In the genomic region with DNA sequence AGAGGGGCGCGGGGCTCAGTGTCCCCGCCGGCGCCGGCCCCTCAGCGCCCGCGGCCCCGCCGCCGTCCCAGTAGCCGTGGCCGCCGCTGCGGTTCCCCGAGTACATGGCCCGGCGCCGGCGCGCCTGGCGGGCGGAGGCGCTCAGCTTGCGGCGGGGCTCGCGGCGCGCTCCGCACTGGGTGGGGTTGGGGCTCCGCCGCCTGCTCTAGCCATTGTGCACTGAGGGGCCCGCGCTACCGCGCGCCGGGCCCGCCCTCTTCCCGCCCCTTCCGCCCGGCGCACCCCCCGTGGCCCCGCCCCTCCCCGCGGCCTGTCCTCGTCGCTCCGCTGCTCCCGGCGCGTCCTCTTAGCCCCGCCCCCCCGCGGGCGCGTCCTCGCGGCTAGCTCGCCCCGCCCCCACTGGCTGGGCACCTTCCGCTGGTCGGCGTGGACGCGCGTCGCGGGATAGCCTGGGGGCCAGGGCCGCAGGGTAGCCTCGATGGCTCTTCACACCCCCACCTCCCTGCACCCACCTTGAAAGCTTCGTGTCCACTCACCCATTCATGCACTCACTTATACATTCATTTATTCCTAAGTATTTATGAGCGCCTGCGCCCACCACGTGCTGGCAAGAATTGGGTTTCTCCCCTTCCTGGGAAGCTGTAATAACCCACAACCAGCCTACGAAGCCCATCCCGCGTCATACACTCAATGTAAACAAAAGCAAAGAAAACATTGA, we compare ENCODE assay signal across 8 cellular contexts. TPM values are rescaled to one million over a fixed set of nuclear protein-coding genes. Genes with fewer than 3 reads are reported as not detected.
A peak's percentile ranks its signal among the peaks of the same experiment; 100 is the strongest.
DNase-seq lines count a peak whose midpoint lies in the region; ATAC-seq and TF ChIP-seq lines count a peak whose summit lies in the region.

A gene with protein sequence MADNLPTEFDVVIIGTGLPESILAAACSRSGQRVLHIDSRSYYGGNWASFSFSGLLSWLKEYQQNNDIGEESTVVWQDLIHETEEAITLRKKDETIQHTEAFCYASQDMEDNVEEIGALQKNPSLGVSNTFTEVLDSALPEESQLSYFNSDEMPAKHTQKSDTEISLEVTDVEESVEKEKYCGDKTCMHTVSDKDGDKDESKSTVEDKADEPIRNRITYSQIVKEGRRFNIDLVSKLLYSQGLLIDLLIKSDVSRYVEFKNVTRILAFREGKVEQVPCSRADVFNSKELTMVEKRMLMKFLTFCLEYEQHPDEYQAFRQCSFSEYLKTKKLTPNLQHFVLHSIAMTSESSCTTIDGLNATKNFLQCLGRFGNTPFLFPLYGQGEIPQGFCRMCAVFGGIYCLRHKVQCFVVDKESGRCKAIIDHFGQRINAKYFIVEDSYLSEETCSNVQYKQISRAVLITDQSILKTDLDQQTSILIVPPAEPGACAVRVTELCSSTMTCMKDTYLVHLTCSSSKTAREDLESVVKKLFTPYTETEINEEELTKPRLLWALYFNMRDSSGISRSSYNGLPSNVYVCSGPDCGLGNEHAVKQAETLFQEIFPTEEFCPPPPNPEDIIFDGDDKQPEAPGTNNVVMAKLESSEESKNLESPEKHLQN (minus strand): TSS at position 221 of the 718 bp plus-strand sequence. CDS start 4,603 bp downstream, outside the sequence.
A gene with protein sequence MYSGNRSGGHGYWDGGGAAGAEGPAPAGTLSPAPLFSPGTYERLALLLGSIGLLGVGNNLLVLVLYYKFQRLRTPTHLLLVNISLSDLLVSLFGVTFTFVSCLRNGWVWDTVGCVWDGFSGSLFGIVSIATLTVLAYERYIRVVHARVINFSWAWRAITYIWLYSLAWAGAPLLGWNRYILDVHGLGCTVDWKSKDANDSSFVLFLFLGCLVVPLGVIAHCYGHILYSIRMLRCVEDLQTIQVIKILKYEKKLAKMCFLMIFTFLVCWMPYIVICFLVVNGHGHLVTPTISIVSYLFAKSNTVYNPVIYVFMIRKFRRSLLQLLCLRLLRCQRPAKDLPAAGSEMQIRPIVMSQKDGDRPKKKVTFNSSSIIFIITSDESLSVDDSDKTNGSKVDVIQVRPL (minus strand): TSS at position 221 of the 718 bp plus-strand sequence. CDS start 115 bp downstream, at position 106.

- H3K27me3 ChIP-seq in CD4-positive, CD25-positive, alpha-beta regulatory T cell (ENCODE audit: control insufficient read depth, insufficient read depth, low read length): no peaks in the 10 kb centered on the region

- no peaks in the 10 kb centered on the region for H3K36me3 ChIP-seq in CD4-positive, CD25-positive, alpha-beta regulatory T cell (ENCODE audit: control insufficient read depth, insufficient read depth, low read length)

- no peaks in the 10 kb centered on the region for H3K36me3 Mint-ChIP-seq in CD4-positive, CD25-positive, alpha-beta regulatory T cell
- H3K36me3 Mint-ChIP-seq in activated CD8-positive, alpha-beta T cell treated with anti-CD3 and anti-CD28 coated beads for 36 hours (ENCODE audit: low read depth): peaks cover 26% of the 10 kb centered on the region

- H3K4me1 Mint-ChIP-seq in CD4-positive, CD25-positive, alpha-beta regulatory T cell: peaks cover 16 to 35% (median 30%) of the 10 kb centered on the region in 4 donors
- H3K4me1 Mint-ChIP-seq in activated CD8-positive, alpha-beta T cell treated with anti-CD3 and anti-CD28 coated beads for 36 hours (ENCODE audit: low read depth): peaks cover 45% of the 10 kb centered on the region

- intact Hi-C loops in activated CD8-positive, alpha-beta T cell treated with anti-CD3 and anti-CD28 coated beads for 36 hours (cut with micrococcal nuclease): no loop called here

- H3K4me3 ChIP-seq in CD4-positive, CD25-positive, alpha-beta regulatory T cell (ENCODE audit: low read depth, low read length): peak within 1 kb of the TSS; percentile 83

- peak within 1 kb of the TSS; percentile 72 to 92 (median 89) for H3K27ac Mint-ChIP-seq in CD4-positive, CD25-positive, alpha-beta regulatory T cell
- H3K27ac Mint-ChIP-seq in activated CD8-positive, alpha-beta T cell treated with anti-CD3 and anti-CD28 coated beads for 36 hours: peak within 1 kb of the TSS; percentile 91

- H3K4me3 Mint-ChIP-seq in CD4-positive, CD25-positive, alpha-beta regulatory T cell: peak within 1 kb of the TSS; percentile 87 to 97 (median 94)
- peak within 1 kb of the TSS; percentile 91 for H3K4me3 Mint-ChIP-seq in activated CD8-positive, alpha-beta T cell treated with anti-CD3 and anti-CD28 coated beads for 36 hours

- no peaks in the 10 kb centered on the region for H3K27me3 Mint-ChIP-seq in CD4-positive, CD25-positive, alpha-beta regulatory T cell
- H3K27me3 Mint-ChIP-seq in activated CD8-positive, alpha-beta T cell treated with anti-CD3 and anti-CD28 coated beads for 36 hours: no peaks in the 10 kb centered on the region

- peaks cover 20% of the 10 kb centered on the region for H3K4me1 ChIP-seq in CD4-positive, CD25-positive, alpha-beta regulatory T cell (ENCODE audit: control insufficient read depth, insufficient read depth, low read length, poor library complexity, severe bottlenecking)

- POLR2A ChIA-PET in activated CD8-positive, alpha-beta T cell treated with anti-CD3 and anti-CD28 coated beads for 36 hours (lab: Charles Lee): interaction anchor here (0.6 to 2.8 kb wide), 9 partner anchors 11 to 209 kb away, joined by 3 to 7 read pairs (median 4); a partner anchor contains a TSS

- ATAC-seq in CD4-positive, CD25-positive, alpha-beta regulatory T cell (ENCODE audit: low read depth in 2 of 2): peak; percentile 96 to 97
- ATAC-seq in GM19438 (IDR thresholded peaks at IDR 0.05; ENCODE audit: low read depth, unreplicated experiment): peak; percentile 83
- ATAC-seq in HG03565 (IDR thresholded peaks at IDR 0.05; ENCODE audit: unreplicated experiment): peak; percentile 80
- ATAC-seq in activated CD8-positive, alpha-beta T cell treated with anti-CD3 and anti-CD28 coated beads for 36 hours: peak; percentile 96

- no peak for TF ChIP-seq CTCF in activated CD8-positive, alpha-beta T cell treated with anti-CD3 and anti-CD28 coated beads for 36 hours (IDR thresholded peaks at IDR 0.05)

- H3K9me3 ChIP-seq in CD4-positive, CD25-positive, alpha-beta regulatory T cell (ENCODE audit: control insufficient read depth in 2 of 2, low read length in 2 of 2): no peaks in the 10 kb centered on the region

- CTCF ChIA-PET in activated CD8-positive, alpha-beta T cell treated with anti-CD3 and anti-CD28 coated beads for 36 hours (lab: Charles Lee): interaction anchor here (1.1 kb wide), 1 partner anchor 11 kb away, joined by 4 read pairs; no protein-coding TSS in a partner anchor

- peaks cover 0 to 4% (median 0%) of the 10 kb centered on the region in 7 donors for H3K9me3 Mint-ChIP-seq in CD4-positive, CD25-positive, alpha-beta regulatory T cell
- peaks cover 13% of the 10 kb centered on the region for H3K9me3 Mint-ChIP-seq in activated CD8-positive, alpha-beta T cell treated with anti-CD3 and anti-CD28 coated beads for 36 hours

- peak; percentile 83 to 92 (median 83) for DNase-seq in CD4-positive, CD25-positive, alpha-beta regulatory T cell
- peak; percentile 71 for DNase-seq in NCI-H82 treated with DMSO at 0.1 percent for 48 hours (lab: John Stamatoyannopoulos, UW; ENCODE audit: unreplicated experiment)
- peak; percentile 92 for DNase-seq in activated CD8-positive, alpha-beta T cell treated with anti-CD3 and anti-CD28 coated beads for 36 hours
- DNase-seq in effector CD4-positive, alpha-beta T cell: peak; percentile 79
- DNase-seq in lung microvascular endothelial cell (ENCODE audit: low read depth in 2 of 2): peak; percentile 92 to 94
- DNase-seq in stimulated activated CD4-positive, alpha-beta T cell treated with anti-CD3 and anti-CD28 coated beads, TNF-alpha, amount 100 ng/mL, for 4 hours (ENCODE audit: low read depth in 3 of 3): peak; percentile 87 to 95 (median 89)

- peak within 1 kb of the TSS; percentile 58 for H3K27ac ChIP-seq in CD4-positive, CD25-positive, alpha-beta regulatory T cell (ENCODE audit: insufficient read depth, low read length, poor library complexity, severe bottlenecking)

RNA-seq across cellular contexts. Expression of the first gene that starts in this region (rescaled TPM):
- 5.5 TPM for total RNA-seq in CD4-positive, CD25-positive, alpha-beta regulatory T cell
- polyA plus RNA-seq in CD4-positive, CD25-positive, alpha-beta regulatory T cell: 1 to 10 TPM; 1.2 to 3.8 (median 3.3) TPM
- 10 to 100 TPM; 20.3 to 24.7 TPM for total RNA-seq in activated CD8-positive, alpha-beta T cell treated with anti-CD3 and anti-CD28 coated beads for 36 hours
- 8.9 and 9.9 TPM in 2 replicates for total RNA-seq in lung microvascular endothelial cell

RNA-seq across cellular contexts. Expression of the second gene that starts in this region (rescaled TPM):
- 3.3 TPM for total RNA-seq in CD4-positive, CD25-positive, alpha-beta regulatory T cell
- 10 to 100 TPM; 11.2 to 20.4 (median 17.1) TPM for polyA plus RNA-seq in CD4-positive, CD25-positive, alpha-beta regulatory T cell
- total RNA-seq in activated CD8-positive, alpha-beta T cell treated with anti-CD3 and anti-CD28 coated beads for 36 hours: 10 to 100 TPM in 1 of 2 experiments, 1 to 10 TPM in 1; 9.9 to 11.8 TPM
- total RNA-seq in lung microvascular endothelial cell: 10.9 and 26.2 TPM in 2 replicates

Comparison
In these comparisons a context has a peak if more than half of its experiments do, and no peak if none do; other contexts are left out.
1. Peak in every context shown above with its lines: DNase-seq, ATAC-seq, H3K4me3 ChIP-seq and H3K27ac ChIP-seq.